22 cellular contexts compared by ENCODE assay signal in genomic region chr3:147049305-147049704, GRCh38.
"Had no signal": no experiment of that assay in that cellular context is flagged by ENCODE, and none has a peak within 500 bp of the region (broad histone marks: within the 10 kb centered on the region; RNA-seq: fewer than 3 reads in every experiment).

No MANE protein-coding gene starts in this region.

- H3K36me3 Mint-ChIP-seq: activated naive CD4-positive, alpha-beta T cell treated with anti-CD3 and anti-CD28 coated beads, Interleukin-2, amount 50 U/mL, for 72 hours; naive B cell had no signal

- H3K4me1 ChIP-seq: colonic mucosa, lower lobe of right lung, pancreas, upper lobe of left lung had no signal

- H3K4me3 ChIP-seq: colonic mucosa, lower lobe of right lung, pancreas, thoracic aorta, upper lobe of left lung had no signal

- H3K4me3 Mint-ChIP-seq: activated CD4-positive, alpha-beta memory T cell treated with anti-CD3 and anti-CD28 coated beads, Interleukin-2, amount 10 ng/mL, durations not matched to agents 7 days and 5 days; activated CD4-positive, alpha-beta T cell treated with anti-CD3 and anti-CD28 coated beads, Interleukin-2, amount 10 ng/mL, durations not matched to agents 24 days and 14 days; activated T-helper 1 cell treated with anti-CD3 and anti-CD28 coated beads, Interleukin-12 subunit alpha, Interleukin-12 subunit beta, Interleukin-2, Interleukin-4 antibody, amounts not matched to agents 30 ng/mL and 10 ng/mL and 1 ng/mL, durations not matched to agents 14 hours and 24 hours and 36 hours; effector memory CD8-positive, alpha-beta T cell; naive B cell had no signal

- H3K9me3 Mint-ChIP-seq: activated T-helper 1 cell treated with anti-CD3 and anti-CD28 coated beads, Interleukin-12 subunit alpha, Interleukin-12 subunit beta, Interleukin-2, Interleukin-4 antibody, amounts not matched to agents 30 ng/mL and 10 ng/mL and 1 ng/mL, durations not matched to agents 14 hours and 24 hours and 36 hours had no signal

- FAIRE-seq: pancreas had no signal

- H3K27me3 Mint-ChIP-seq: activated CD4-positive, alpha-beta memory T cell treated with anti-CD3 and anti-CD28 coated beads, Interleukin-2, amount 10 ng/mL, durations not matched to agents 7 days and 5 days; activated CD4-positive, alpha-beta T cell treated with anti-CD3 and anti-CD28 coated beads, Interleukin-2, amount 10 ng/mL, durations not matched to agents 24 days and 14 days; effector memory CD8-positive, alpha-beta T cell; naive B cell had no signal

- H3K9me3 ChIP-seq: colonic mucosa, pancreas, thoracic aorta had no signal

- H3K27me3 ChIP-seq: colonic mucosa, dorsolateral prefrontal cortex, pancreas, upper lobe of left lung had no signal

- H3K4me1 Mint-ChIP-seq: activated CD4-positive, alpha-beta memory T cell treated with anti-CD3 and anti-CD28 coated beads, Interleukin-2, amount 10 ng/mL, durations not matched to agents 7 days and 5 days; activated CD4-positive, alpha-beta T cell treated with anti-CD3 and anti-CD28 coated beads, Interleukin-2, amount 10 ng/mL, durations not matched to agents 24 days and 14 days; naive B cell had no signal

- H3K27ac Mint-ChIP-seq: activated CD4-positive, alpha-beta memory T cell treated with anti-CD3 and anti-CD28 coated beads, Interleukin-2, amount 10 ng/mL, durations not matched to agents 7 days and 5 days; activated CD4-positive, alpha-beta T cell treated with anti-CD3 and anti-CD28 coated beads, Interleukin-2, amount 10 ng/mL, durations not matched to agents 24 days and 14 days; activated naive CD4-positive, alpha-beta T cell treated with anti-CD3 and anti-CD28 coated beads, Interleukin-2, amount 50 U/mL, for 72 hours; activated T-helper 1 cell treated with anti-CD3 and anti-CD28 coated beads, Interleukin-12 subunit alpha, Interleukin-12 subunit beta, Interleukin-2, Interleukin-4 antibody, amounts not matched to agents 30 ng/mL and 10 ng/mL and 1 ng/mL, durations not matched to agents 14 hours and 24 hours and 36 hours; effector memory CD8-positive, alpha-beta T cell; naive B cell had no signal

- H3K36me3 ChIP-seq: colonic mucosa, lower lobe of right lung, pancreas, thoracic aorta, upper lobe of left lung had no signal

- H3K27ac ChIP-seq: colonic mucosa, lower lobe of right lung, pancreas, thoracic aorta, upper lobe of left lung had no signal

- ATAC-seq: activated CD4-positive, CD25-positive, alpha-beta regulatory T cell treated with anti-CD3 and anti-CD28 coated beads, Interleukin-2, amount 50 U/mL, for 24 hours; activated naive CD4-positive, alpha-beta T cell treated with anti-CD3 and anti-CD28 coated beads, Interleukin-2, amount 50 U/mL, for 72 hours; effector memory CD8-positive, alpha-beta T cell; left lobe of liver; lower lobe of right lung; pancreas; right cardiac atrium had no signal

- DNase-seq: activated CD4-positive, alpha-beta memory T cell treated with anti-CD3 and anti-CD28 coated beads, Interleukin-2, amount 10 ng/mL, durations not matched to agents 7 days and 5 days; activated CD4-positive, alpha-beta T cell treated with anti-CD3 and anti-CD28 coated beads, Interleukin-2, amount 10 ng/mL, durations not matched to agents 24 days and 14 days; activated gamma-delta T cell treated with Interleukin-2 at 50 U/mL for 16 hours; aorta; central memory CD4-positive, alpha-beta T cell; colonic mucosa; effector memory CD8-positive, alpha-beta T cell; lower lobe of right lung; mesendoderm; naive B cell; pancreas; right cardiac atrium; stimulated activated CD4-positive, alpha-beta T cell treated with anti-CD3 and anti-CD28 coated beads, Interleukin-4, amount 100 ng/mL, for 24 hours; stimulated activated naive CD4-positive, alpha-beta T cell treated with Interleukin-2 at 50 U/mL for 16 hours; T-helper 2 cell; upper lobe of left lung had no signal
